27 cellular contexts compared by ENCODE assay signal in genomic region chr5:173045481-173045880, GRCh38. TPM values are rescaled to one million over a fixed set of nuclear protein-coding genes. Genes with fewer than 3 reads are reported as not detected.
DNase-seq lines count a peak whose midpoint lies in the region; ATAC-seq, FAIRE-seq and TF ChIP-seq lines count a peak whose summit lies in the region.
"Had no signal": no experiment of that assay in that cellular context is flagged by ENCODE, and none has a peak within 500 bp of the region (broad histone marks: within the 10 kb centered on the region; RNA-seq: fewer than 3 reads in every experiment).

No MANE protein-coding gene starts in this region.

- no peaks in the 10 kb centered on the region for H4K20me1 ChIP-seq in K562 (replicated peaks; ENCODE audit: control insufficient read depth, insufficient read depth, low read length)

- WGBS in K562 (ENCODE audit: insufficient coverage, low coverage, missing lambda C conversion rate) = 18% methylated on average over 8 of the region's 8 CpGs
- 52 to 62% methylated on average over 8 of the region's 8 CpGs for WGBS in esophagus squamous epithelium, 2 donors

- H3K36me3 ChIP-seq in H7 (replicated peaks; ENCODE audit: control insufficient read depth, insufficient read depth, low read length) = no peaks in the 10 kb centered on the region
- H3K36me3 ChIP-seq in K562 (ENCODE audit: control insufficient read depth, insufficient read depth, low read length) = no peaks in the 10 kb centered on the region
- H3K36me3 ChIP-seq in esophagus squamous epithelium = no peaks in the 10 kb centered on the region
- H3K36me3 ChIP-seq: adrenal gland had no signal

- H3K27ac Mint-ChIP-seq in progenitor cell of endocrine pancreas = peak overlapping the region; percentile 88
- H3K27ac Mint-ChIP-seq: activated CD4-positive, alpha-beta T cell treated with anti-CD3 and anti-CD28 coated beads, Interleukin-2, amount 10 ng/mL, durations not matched to agents 7 days and 5 days; naive B cell; stimulated activated naive CD8-positive, alpha-beta T cell treated with anti-CD3 and anti-CD28 coated beads, Interleukin-15, Interleukin-2, amounts not matched to agents 100 ng/mL and 50 ng/mL, for 24 hours; T-helper 2 cell treated with Interferon-gamma antibody and Interleukin-4, amounts not matched to agents 5 μg/mL and 100 μg/mL, for 36 hours had no signal

- TF ChIP-seq POLR2A in K562 (conservative IDR thresholded peaks at IDR 0.05) (no peak), esophagus squamous epithelium (IDR thresholded peaks at IDR 0.05) (no peak)

- H3K9me1 ChIP-seq in K562 (ENCODE audit: control insufficient read depth, insufficient read depth, low read length) = no peaks in the 10 kb centered on the region

- CTCF ChIA-PET in K562 (lab: Yijun Ruan, JAX; ENCODE audit: low intra/inter-chr PET ratio) = no interaction called here

- peaks cover 27% of the 10 kb centered on the region for H3K4me1 Mint-ChIP-seq in progenitor cell of endocrine pancreas (ENCODE audit: low read depth)
- H3K4me1 Mint-ChIP-seq: activated CD4-positive, alpha-beta T cell treated with anti-CD3 and anti-CD28 coated beads, Interleukin-2, amount 10 ng/mL, durations not matched to agents 7 days and 5 days had no signal

- no TSS peak for BruUV-seq in K562 (replicated peaks; lab: Mats Ljungman, UMichigan)

- no peak for TF ChIP-seq RAD21 in K562 (CRISPR knock-in tag; conservative IDR thresholded peaks at IDR 0.05 in 1 of 2, IDR thresholded peaks at IDR 0.05 in 1 of 2)

- H3K9me3 ChIP-seq in K562 (replicated peaks; ENCODE audit: control insufficient read depth, insufficient read depth, low read depth, low read length) (no peaks in the 10 kb centered on the region), esophagus squamous epithelium (no peaks in the 10 kb centered on the region)
- H3K9me3 ChIP-seq: adrenal gland had no signal

- ATAC-seq in K562 = peak; percentile 77
- ATAC-seq: left cardiac atrium, PC-3 had no signal

- peak; percentile 71 for DNase-seq in H7
- peak; percentile 38 to 57 (median 50) for DNase-seq in K562 (ENCODE audit: extremely low read depth in 1 of 4, low spot score in 3 of 4)
- DNase-seq in left kidney (ENCODE audit: low read depth, low spot score) = peak; percentile 19
- peak; percentile 20 for DNase-seq in progenitor cell of endocrine pancreas (ENCODE audit: low spot score, unreplicated experiment)
- DNase-seq in esophagus squamous epithelium (lab: John Stamatoyannopoulos, UW) = no peak
- no peak for DNase-seq in activated CD4-positive, CD25-positive, alpha-beta regulatory T cell (lab: John Stamatoyannopoulos, UW)
- no peak for DNase-seq in activated naive CD4-positive, alpha-beta T cell treated with anti-CD3 and anti-CD28 coated beads, Interleukin-2, amount 50 U/mL, for 16 hours
- DNase-seq: activated CD4-positive, alpha-beta T cell treated with anti-CD3 and anti-CD28 coated beads, Interleukin-2, amount 10 ng/mL, durations not matched to agents 7 days and 5 days; activated naive CD4-positive, alpha-beta T cell treated with Interleukin-2 at 50 U/mL for 16 hours; activated T-cell treated with anti-CD3 and anti-CD28 coated beads, Interleukin-2, amount 50 U/mL, for 48 hours; adrenal gland; DMS53; HCEC 1CT; head of caudate nucleus; left cardiac atrium; naive B cell; NCI-H1436 treated with DMSO at 0.1 percent for 48 hours; NCI-H2107; NCI-H510A; nucleus accumbens; PC-3; SHP77 had no signal

- in situ Hi-C loops in K562 (cut with MboI) = no loop called here

- intact Hi-C loops in K562 (cut with micrococcal nuclease) (no loop called here), esophagus squamous epithelium (cut with DNase I) (no loop called here)

- H3K4me3 Mint-ChIP-seq in progenitor cell of endocrine pancreas (ENCODE audit: low read depth) = no peak overlapping the region
- H3K4me3 Mint-ChIP-seq: activated CD4-positive, alpha-beta T cell treated with anti-CD3 and anti-CD28 coated beads, Interleukin-2, amount 10 ng/mL, durations not matched to agents 7 days and 5 days; naive B cell; stimulated activated naive CD8-positive, alpha-beta T cell treated with anti-CD3 and anti-CD28 coated beads, Interleukin-15, Interleukin-2, amounts not matched to agents 100 ng/mL and 50 ng/mL, for 24 hours; T-helper 2 cell treated with Interferon-gamma antibody and Interleukin-4, amounts not matched to agents 5 μg/mL and 100 μg/mL, for 36 hours had no signal

- TF ChIP-seq CTCF in K562 (IDR thresholded peaks at IDR 0.05 in 2 of 3, conservative IDR thresholded peaks at IDR 0.05 in 1 of 3; ENCODE audit: insufficient read depth in 2 of 3, low read depth in 1 of 3, low read length in 3 of 3) (0 out of 6 replicates have a peak, but pooled peaks of 1 of the 3 experiments have one; percentile 6), progenitor cell of endocrine pancreas (IDR thresholded peaks at IDR 0.05; ENCODE audit: unreplicated experiment) (no peak), esophagus squamous epithelium (IDR thresholded peaks at IDR 0.05) (no peak)

- peak overlapping the region in 1 of 2 experiments; percentile 63; a peak in 1 of 4 replicates for H3K9ac ChIP-seq in K562 (ENCODE audit: insufficient read depth in 1 of 2, low read depth in 2 of 2, low read length in 2 of 2)
- H3K9ac ChIP-seq: KMS-11 had no signal

- peaks cover 0 to 7% of the 10 kb centered on the region in 2 experiments; a peak in 3 of 5 replicates for H3K4me1 ChIP-seq in K562 (replicated peaks in 1 of 2; ENCODE audit: control insufficient read depth in 2 of 2, insufficient read depth in 2 of 2, low read length in 2 of 2)
- no peaks in the 10 kb centered on the region for H3K4me1 ChIP-seq in esophagus squamous epithelium
- H3K4me1 ChIP-seq: adrenal gland had no signal

- peak; percentile 11 for FAIRE-seq in K562 (lab: Jason Lieb, UNC)
- FAIRE-seq: G401.6 had no signal

- H3K27me3 ChIP-seq in H7 (ENCODE audit: control insufficient read depth, insufficient read depth, low read length) (no peaks in the 10 kb centered on the region), K562 (ENCODE audit: control insufficient read depth in 2 of 2, insufficient read depth in 2 of 2, low read length in 2 of 2) (no peaks in the 10 kb centered on the region), esophagus squamous epithelium (no peaks in the 10 kb centered on the region)
- H3K27me3 ChIP-seq: adrenal gland had no signal

- H2AFZ ChIP-seq in K562 (ENCODE audit: low read depth, low read length) = no peak overlapping the region

- H3K4me3 ChIP-seq in H7 (ENCODE audit: insufficient read depth, low read depth, low read length) (no peak overlapping the region), K562 (no peak overlapping the region), esophagus squamous epithelium (no peak overlapping the region)
- H3K4me3 ChIP-seq: adrenal gland had no signal

- POLR2A ChIA-PET in K562 (lab: Yijun Ruan, JAX) = interaction anchor here (0.5 to 1.8 kb wide), 4 partner anchors 8 to 1800 kb away, joined by 3 to 4 read pairs (median 4); no protein-coding TSS in a partner anchor

- H3K4me2 ChIP-seq in K562 (ENCODE audit: insufficient read depth, low read length) = peak overlapping the region; percentile 22; the same call in 1 of the 2 replicates
- H3K4me2 ChIP-seq: KMS-11 had no signal

- H3K27me3 Mint-ChIP-seq in progenitor cell of endocrine pancreas = no peaks in the 10 kb centered on the region
- H3K27me3 Mint-ChIP-seq: activated CD4-positive, alpha-beta T cell treated with anti-CD3 and anti-CD28 coated beads, Interleukin-2, amount 10 ng/mL, durations not matched to agents 7 days and 5 days; naive B cell; stimulated activated naive CD8-positive, alpha-beta T cell treated with anti-CD3 and anti-CD28 coated beads, Interleukin-15, Interleukin-2, amounts not matched to agents 100 ng/mL and 50 ng/mL, for 24 hours had no signal

- no peak overlapping the region for H3K27ac ChIP-seq in K562 (ENCODE audit: extremely low read depth, low read depth, low read length)
- no peak overlapping the region for H3K27ac ChIP-seq in esophagus squamous epithelium
- H3K27ac ChIP-seq: adrenal gland, KMS-11, VCaP had no signal

- no peaks in the 10 kb centered on the region for H3K9me3 Mint-ChIP-seq in progenitor cell of endocrine pancreas (ENCODE audit: low read depth)
- H3K9me3 Mint-ChIP-seq: activated CD4-positive, alpha-beta T cell treated with anti-CD3 and anti-CD28 coated beads, Interleukin-2, amount 10 ng/mL, durations not matched to agents 7 days and 5 days; naive B cell; stimulated activated naive CD8-positive, alpha-beta T cell treated with anti-CD3 and anti-CD28 coated beads, Interleukin-15, Interleukin-2, amounts not matched to agents 100 ng/mL and 50 ng/mL, for 24 hours; T-helper 2 cell treated with Interferon-gamma antibody and Interleukin-4, amounts not matched to agents 5 μg/mL and 100 μg/mL, for 36 hours had no signal

- H3K79me2 ChIP-seq in K562 (ENCODE audit: control insufficient read depth, insufficient read depth, low read length) = no peaks in the 10 kb centered on the region

- H3K36me3 Mint-ChIP-seq in progenitor cell of endocrine pancreas (ENCODE audit: insufficient read depth) = peaks cover 3% of the 10 kb centered on the region
- H3K36me3 Mint-ChIP-seq: naive B cell had no signal

- no peak for TF ChIP-seq EP300 in K562 (IDR thresholded peaks at IDR 0.05; ENCODE audit: low read length)

RNA-seq across cellular contexts. Expression of gene CREBRF, which starts 10.7 kb away (rescaled TPM):
- 8.7 and 18.1 TPM in 2 replicates for total RNA-seq in H7 (2014; rRNA removed; shearing (Covaris generic))
- 11.5 and 33.0 TPM in 2 replicates for total RNA-seq in K562 (2011; cell fraction: chromatin; rRNA removed; ENCODE audit: low replicate concordance)
- 7.8 and 10.5 TPM in 2 replicates for total RNA-seq in K562 (2011; cell fraction: nucleolus; rRNA removed)
- total RNA-seq in K562 (2011; cell fraction: nucleoplasm; rRNA removed) = 14.4 and 25.6 TPM in 2 replicates
- 3.2 and 3.6 TPM in 2 replicates for total RNA-seq in K562 (2014; rRNA removed)
- total RNA-seq in K562 (2014; rRNA removed; fragmentation: Illumina TruSeq; extraction: Trizol) = 4.5 and 6.1 TPM in 2 replicates
- total RNA-seq in K562 (2015; rRNA removed; fragmentation: Illumina TruSeq; extraction: Trizol) = 2.9 and 3.1 TPM in 2 replicates
- total RNA-seq in K562 (2021) = 3.8 TPM in 2 replicates
- 4.7 and 4.9 TPM in 2 replicates for polyA plus RNA-seq in K562 (2011; rRNA removed)
- 0.85 and 1.8 TPM in 2 replicates for polyA plus RNA-seq in K562 (2011; cell fraction: cytosol; rRNA removed)
- polyA plus RNA-seq in K562 (2011; cell fraction: nucleus; rRNA removed) = 8.7 and 9.9 TPM in 2 replicates
- 2.0 and 5.1 TPM in 2 replicates for polyA plus RNA-seq in K562 (2012)
- polyA plus RNA-seq in K562 (2014; fragmentation: Illumina TruSeq; extraction: Trizol) = 2.4 and 4.8 TPM in 2 replicates
- 1 to 10 TPM; 1.1 to 1.3 TPM for polyA plus RNA-seq in K562 (2014; fragmentation: Nextera tagmentation; extraction: Ambion mirVana)
- polyA plus RNA-seq in K562 (2014; rRNA removed) = 2.0 and 2.8 TPM in 2 replicates
- polyA minus RNA-seq in K562 (2011; rRNA and poly(A)+ RNA removed) = 10.9 and 15.9 TPM in 2 replicates
- polyA minus RNA-seq in K562 (2011; cell fraction: cytosol; rRNA and poly(A)+ RNA removed) = 4.4 and 4.5 TPM in 2 replicates
- 7.5 and 10.6 TPM in 2 replicates for polyA minus RNA-seq in K562 (2011; cell fraction: nucleus; rRNA and poly(A)+ RNA removed)
- total RNA-seq in progenitor cell of endocrine pancreas = 17.4 and 17.8 TPM in 2 replicates
- total RNA-seq in esophagus squamous epithelium = 10 to 100 TPM in 1 of 4 donors, 1 to 10 TPM in 3; 2.7 to 28.4 (median 7.9) TPM

Comparison
In these comparisons a context has a peak if more than half of its experiments do, and no peak if none do; other contexts are left out.
1. DNase-seq: peak in H7 (single experiment), K562 (4 of 4), left kidney (single experiment) and progenitor cell of endocrine pancreas (single experiment); none in esophagus squamous epithelium (single experiment), activated CD4-positive, CD25-positive, alpha-beta regulatory T cell (0 of 4) and activated naive CD4-positive, alpha-beta T cell treated with anti-CD3 and anti-CD28 coated beads, Interleukin-2, amount 50 U/mL, for 16 hours (single experiment).